In genomic region chr2:19648583-19648982, GRCh38 we compare ENCODE assay signal across 15 cellular contexts.
A peak's percentile ranks its signal among the peaks of the same experiment; 100 is the strongest.
DNase-seq lines count a peak whose midpoint lies in the region; ATAC-seq, FAIRE-seq and TF ChIP-seq lines count a peak whose summit lies in the region.
"Had no signal": no experiment of that assay in that cellular context is flagged by ENCODE, and none has a peak within 500 bp of the region (broad histone marks: within the 10 kb centered on the region; RNA-seq: fewer than 3 reads in every experiment).

No MANE protein-coding gene starts in this region.

- TF ChIP-seq POLR2A in sigmoid colon (IDR thresholded peaks at IDR 0.05): no peak

- 57 to 70% methylated on average over 1 of the region's 1 CpG for WGBS in sigmoid colon, 2 donors
- 15 to 49% (median 43%) methylated on average over 1 of the region's 1 CpG for WGBS in small intestine, 3 donors

- no peak for TF ChIP-seq CTCF in foreskin fibroblast (IDR thresholded peaks at IDR 0.05; ENCODE audit: low read depth, low read length)
- no peak for TF ChIP-seq CTCF in sigmoid colon (IDR thresholded peaks at IDR 0.05)

- H3K4me1 ChIP-seq in sigmoid colon: no peaks in the 10 kb centered on the region
- H3K4me1 ChIP-seq in small intestine (ENCODE audit: control insufficient read depth in 2 of 2, insufficient read depth in 1 of 2, low read depth in 1 of 2, low read length in 1 of 2): no peaks in the 10 kb centered on the region

- H3K36me3 ChIP-seq in sigmoid colon (no peaks in the 10 kb centered on the region), small intestine (ENCODE audit: control insufficient read depth in 2 of 2, insufficient read depth in 2 of 2, low read length in 2 of 2) (no peaks in the 10 kb centered on the region)

- TF ChIP-seq EP300 in sigmoid colon (IDR thresholded peaks at IDR 0.05): no peak

- no peaks in the 10 kb centered on the region for H3K9me3 ChIP-seq in sigmoid colon
- no peaks in the 10 kb centered on the region for H3K9me3 ChIP-seq in small intestine (ENCODE audit: control insufficient read depth, low read depth)

- peak; percentile 95 for DNase-seq in HCEC 1CT
- DNase-seq in amniotic epithelial cell (ENCODE audit: low read depth): peak; percentile 92
- DNase-seq in foreskin fibroblast: peak; percentile 87 to 93
- DNase-seq in sigmoid colon: peak; percentile 71
- DNase-seq in NCI-H1417 (lab: John Stamatoyannopoulos, UW): no peak
- DNase-seq in small intestine: no peak
- no peak for DNase-seq in activated CD8-positive, alpha-beta memory T cell treated with anti-CD3 and anti-CD28 coated beads, Interleukin-2, amount 50 U/mL, for 48 hours
- DNase-seq: DMS53; endodermal cell; KBM-7; naive thymus-derived CD4-positive, alpha-beta T cell; NCI-H2081; T-helper 9 cell had no signal

- no peak for FAIRE-seq in small intestine (lab: Jason Lieb, UNC)

- intact Hi-C loops in sigmoid colon (cut with DNase I): no loop called here

- H3K4me3 ChIP-seq in foreskin fibroblast (ENCODE audit: low read depth in 1 of 2, low read length in 2 of 2) (no peak overlapping the region), sigmoid colon (no peak overlapping the region), small intestine (ENCODE audit: low read depth in 1 of 2, low read length in 2 of 2) (no peak overlapping the region)
- H3K4me3 ChIP-seq: smooth muscle cell had no signal

- H3K27me3 ChIP-seq in sigmoid colon (no peaks in the 10 kb centered on the region), small intestine (ENCODE audit: control insufficient read depth in 2 of 2, insufficient read depth in 2 of 2, low read length in 2 of 2) (peaks cover 0 to 3% of the 10 kb centered on the region in 2 donors)

- H3K27ac ChIP-seq in sigmoid colon: peak overlapping the region in 1 of 4 donors; percentile 29
- no peak overlapping the region for H3K27ac ChIP-seq in small intestine (ENCODE audit: low read depth in 1 of 2, low read length in 1 of 2)

- no peak for ATAC-seq in GM21576 (IDR thresholded peaks at IDR 0.05; ENCODE audit: unreplicated experiment)
- ATAC-seq: naive thymus-derived CD4-positive, alpha-beta T cell had no signal

Comparison
In these comparisons a context has a peak if more than half of its experiments do, and no peak if none do; other contexts are left out.
1. DNase-seq: peak in HCEC 1CT (single experiment), amniotic epithelial cell (single experiment), foreskin fibroblast (2 of 2) and sigmoid colon (single experiment); none in NCI-H1417 (0 of 3), small intestine (single experiment) and activated CD8-positive, alpha-beta memory T cell treated with anti-CD3 and anti-CD28 coated beads, Interleukin-2, amount 50 U/mL, for 48 hours (single experiment).